ENCODE assay signal across 25 cellular contexts in genomic region chr16:66667944-66668343, GRCh38.
"Had no signal": no experiment of that assay in that cellular context is flagged by ENCODE, and none has a peak within 500 bp of the region (broad histone marks: within the 10 kb centered on the region; RNA-seq: fewer than 3 reads in every experiment).

No MANE protein-coding gene starts in this region.

- H3K27me3 ChIP-seq: colonic mucosa, foreskin keratinocyte, gastroesophageal sphincter, heart left ventricle, hepatocyte, left lung had no signal

- H3K4me3 ChIP-seq: colonic mucosa, gastroesophageal sphincter, heart left ventricle, hepatocyte, left lung, lower lobe of right lung, mucosa of descending colon had no signal

- DNase-seq: colonic mucosa; cortex of kidney; effector CD8-positive, alpha-beta T cell; effector memory CD8-positive, alpha-beta T cell; endodermal cell; erythroblast; foreskin keratinocyte; heart left ventricle; hypothalamus; immature natural killer cell; islet precursor cell; kidney; kidney glomerular epithelial cell; left colon; left lung; left ventricle myocardium superior; lower lobe of right lung; mesenchymal stem cell; mucosa of descending colon; naive B cell; naive thymus-derived CD8-positive, alpha-beta T cell had no signal

- ATAC-seq: effector memory CD8-positive, alpha-beta T cell; esophagus mucosa; foreskin keratinocyte; gastroesophageal sphincter; heart left ventricle; left colon; left lung; left ventricle myocardium superior; lower lobe of right lung; mucosa of descending colon; naive thymus-derived CD8-positive, alpha-beta T cell had no signal

- H3K4me1 ChIP-seq: foreskin keratinocyte, left lung, lower lobe of right lung had no signal

- H3K9me3 ChIP-seq: colonic mucosa, gastroesophageal sphincter, heart left ventricle, left lung, lower lobe of right lung, mucosa of descending colon had no signal

- H3K36me3 ChIP-seq: colonic mucosa, gastroesophageal sphincter, heart left ventricle, left lung, lower lobe of right lung had no signal

- H3K27ac ChIP-seq: colonic mucosa, epithelial cell of prostate, foreskin keratinocyte, gastroesophageal sphincter, heart left ventricle, hepatocyte, left lung, lower lobe of right lung had no signal
